8 cellular contexts compared by ENCODE assay signal in the genomic region with DNA sequence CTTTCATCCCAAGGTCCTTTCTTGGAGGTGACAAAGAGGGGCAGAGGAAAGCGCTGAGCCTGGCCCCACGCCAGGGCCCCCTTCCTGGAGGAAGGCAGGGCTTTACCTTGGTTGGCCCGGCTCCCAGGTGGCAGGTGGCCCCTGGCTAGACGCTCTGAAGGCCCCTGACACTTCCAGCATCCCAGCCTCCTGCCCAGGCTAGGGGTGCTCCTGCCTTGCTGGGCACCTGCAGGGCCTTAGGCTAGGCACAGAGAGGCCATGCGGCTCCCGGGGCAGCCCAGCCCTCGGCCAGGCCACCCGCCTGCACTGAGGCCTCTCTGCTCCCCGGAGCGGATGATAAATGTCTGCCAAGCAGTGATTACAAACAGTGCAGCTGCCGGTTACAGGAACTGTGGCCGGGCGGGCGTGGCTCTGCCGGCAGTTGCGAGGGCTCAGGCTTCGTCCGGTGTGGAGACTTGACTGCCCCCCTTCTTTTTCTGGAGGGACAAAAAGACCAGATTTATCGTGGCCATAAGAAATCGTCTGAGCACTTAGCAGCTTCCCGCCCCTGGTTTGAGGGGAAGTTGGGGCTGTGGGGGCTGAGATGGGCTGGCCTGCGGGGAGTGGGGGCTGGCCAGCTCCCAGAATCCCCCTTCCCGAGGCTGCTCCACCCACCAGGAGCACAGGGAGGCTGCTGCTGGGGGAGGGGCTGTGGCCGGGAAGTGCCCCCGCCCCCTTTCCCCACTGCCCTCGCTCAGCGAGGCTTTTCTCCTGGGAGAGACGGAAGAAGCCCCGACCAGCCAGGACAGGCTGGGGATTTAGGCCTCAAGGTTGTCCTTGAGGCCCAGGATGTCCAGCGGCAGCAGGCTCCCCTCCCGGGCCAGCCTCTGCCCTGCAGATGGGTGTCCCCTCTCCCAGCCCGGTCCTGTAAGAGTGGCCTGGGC. TPM values are rescaled to one million over a fixed set of nuclear protein-coding genes. Genes with fewer than 3 reads are reported as not detected.
DNase-seq lines count a peak whose midpoint lies in the region; ATAC-seq and TF ChIP-seq lines count a peak whose summit lies in the region.

No MANE protein-coding gene starts in this region.

- CTCF ChIA-PET in CD8-positive, alpha-beta memory T cell (lab: Charles Lee): no interaction called here

- no peaks in the 10 kb centered on the region for H3K36me3 ChIP-seq in CD8-positive, alpha-beta memory T cell (ENCODE audit: insufficient read depth, low read length)
- no peaks in the 10 kb centered on the region for H3K36me3 ChIP-seq in HUES64 (ENCODE audit: insufficient read depth, low read length)
- H3K36me3 ChIP-seq in SJSA1: no peaks in the 10 kb centered on the region
- no peaks in the 10 kb centered on the region for H3K36me3 ChIP-seq in hepatocyte (replicated peaks; ENCODE audit: insufficient read depth, low read depth)
- no peaks in the 10 kb centered on the region for H3K36me3 ChIP-seq in rectal smooth muscle tissue (ENCODE audit: control insufficient read depth, insufficient read depth, low read length)

- H3K4me1 Mint-ChIP-seq in CD8-positive, alpha-beta memory T cell: peaks cover 0 to 25% (median 3%) of the 10 kb centered on the region in 3 donors

- ATAC-seq in GM18520 (IDR thresholded peaks at IDR 0.05; ENCODE audit: unreplicated experiment) (no peak), GM21526 (IDR thresholded peaks at IDR 0.05; ENCODE audit: low FRiP score, unreplicated experiment) (no peak)

- TF ChIP-seq CTCF in astrocyte of the spinal cord (IDR thresholded peaks at IDR 0.05; ENCODE audit: low read depth, low read length) (no peak), hepatocyte (IDR thresholded peaks at IDR 0.05; ENCODE audit: poor library complexity) (no peak)

- peak overlapping the region in 2 of 8 donors; percentile 36 to 43 for H3K27ac Mint-ChIP-seq in CD8-positive, alpha-beta memory T cell

- H4K20me1 ChIP-seq in hepatocyte (ENCODE audit: insufficient read depth, poor library complexity, severe bottlenecking): no peaks in the 10 kb centered on the region

- in situ Hi-C loops in astrocyte of the spinal cord (cut with HindIII; ENCODE audit: low sequenced_read_pairs): no loop called here

- no peaks in the 10 kb centered on the region for H3K9me3 Mint-ChIP-seq in CD8-positive, alpha-beta memory T cell

- no peak overlapping the region for H3K27ac ChIP-seq in CD8-positive, alpha-beta memory T cell (ENCODE audit: low read depth, low read length)
- H3K27ac ChIP-seq in HUES64 (ENCODE audit: low read depth, low read length) (peak overlapping the region; percentile 44), SJSA1 (peak overlapping the region; percentile 71), hepatocyte (peak overlapping the region; percentile 98), rectal smooth muscle tissue (ENCODE audit: low read depth, low read length) (peak overlapping the region; percentile 88)

- WGBS in HUES64: 11% methylated on average over 31 of the region's 32 CpGs
- WGBS in hepatocyte (ENCODE audit: low lambda C conversion rate, missing lambda C conversion rate): 7% methylated on average over 26 of the region's 32 CpGs

- no peaks in the 10 kb centered on the region for H3K27me3 Mint-ChIP-seq in CD8-positive, alpha-beta memory T cell

- H3K79me2 ChIP-seq in hepatocyte: no peaks in the 10 kb centered on the region

- no peaks in the 10 kb centered on the region for H3K9me2 ChIP-seq in hepatocyte (replicated peaks; ENCODE audit: insufficient read depth)

- H2AFZ ChIP-seq in hepatocyte: peak overlapping the region; percentile 56

- H3K4me1 ChIP-seq in CD8-positive, alpha-beta memory T cell (ENCODE audit: insufficient read depth, low read length): peaks cover 27% of the 10 kb centered on the region
- peaks cover 27% of the 10 kb centered on the region for H3K4me1 ChIP-seq in HUES64 (ENCODE audit: insufficient read depth, low read length)
- peaks cover 15% of the 10 kb centered on the region for H3K4me1 ChIP-seq in SJSA1 (replicated peaks)
- peaks cover 24% of the 10 kb centered on the region for H3K4me1 ChIP-seq in hepatocyte (ENCODE audit: insufficient read depth)
- H3K4me1 ChIP-seq in rectal smooth muscle tissue (ENCODE audit: control insufficient read depth, insufficient read depth, low read length): peaks cover 16% of the 10 kb centered on the region

- peak overlapping the region in 5 of 7 donors; percentile 19 to 63 (median 35) for H3K4me3 Mint-ChIP-seq in CD8-positive, alpha-beta memory T cell

- H3K4me3 ChIP-seq in CD8-positive, alpha-beta memory T cell (ENCODE audit: low read length): peak overlapping the region; percentile 8
- H3K4me3 ChIP-seq in HUES64 (ENCODE audit: low read length) (peak overlapping the region; percentile 43), SJSA1 (peak overlapping the region; percentile 22), astrocyte of the spinal cord (ENCODE audit: low read depth, low read length) (no peak overlapping the region), hepatocyte (no peak overlapping the region), rectal smooth muscle tissue (ENCODE audit: low read length) (peak overlapping the region; percentile 55)

- H3K27me3 ChIP-seq in CD8-positive, alpha-beta memory T cell (ENCODE audit: insufficient read depth, low read length, poor library complexity, severe bottlenecking): no peaks in the 10 kb centered on the region
- H3K27me3 ChIP-seq in HUES64 (ENCODE audit: insufficient read depth, low read length): no peaks in the 10 kb centered on the region
- H3K27me3 ChIP-seq in SJSA1 (replicated peaks): no peaks in the 10 kb centered on the region
- H3K27me3 ChIP-seq in hepatocyte: no peaks in the 10 kb centered on the region
- peaks cover 2% of the 10 kb centered on the region for H3K27me3 ChIP-seq in rectal smooth muscle tissue (ENCODE audit: control insufficient read depth, insufficient read depth, low read length)

- H3K9ac ChIP-seq in HUES64 (ENCODE audit: low read depth, low read length): peak overlapping the region; percentile 37
- peak overlapping the region; percentile 62 for H3K9ac ChIP-seq in rectal smooth muscle tissue (ENCODE audit: low read length)

- peak overlapping the region; percentile 75 for H3K4me2 ChIP-seq in hepatocyte

- DNase-seq in CD8-positive, alpha-beta memory T cell: peak in 2 of 5 donors; percentile 24 to 57
- DNase-seq in SJSA1 (ENCODE audit: low read depth in 1 of 2, low spot score in 2 of 2) (peak; percentile 79 to 81), astrocyte of the spinal cord (ENCODE audit: low read depth, low spot score) (peak; percentile 91), hepatocyte (ENCODE audit: low spot score) (peak; percentile 93)

- no peaks in the 10 kb centered on the region for H3K36me3 Mint-ChIP-seq in CD8-positive, alpha-beta memory T cell

- POLR2A ChIA-PET in CD8-positive, alpha-beta memory T cell (lab: Charles Lee): interaction anchor here (0.5 kb wide), 1 partner anchor 14 kb away, joined by 3 read pairs; no protein-coding TSS in a partner anchor

- no peaks in the 10 kb centered on the region for H3K9me3 ChIP-seq in CD8-positive, alpha-beta memory T cell (ENCODE audit: low read length)
- H3K9me3 ChIP-seq in HUES64 (ENCODE audit: insufficient read depth, low read depth, low read length) (no peaks in the 10 kb centered on the region), SJSA1 (replicated peaks) (no peaks in the 10 kb centered on the region), hepatocyte (ENCODE audit: low read depth) (no peaks in the 10 kb centered on the region)

RNA-seq across cellular contexts. Expression of a gene that starts 31.6 kb away (rescaled TPM):
- total RNA-seq in CD8-positive, alpha-beta memory T cell: 10 to 100 TPM; 36.3 to 38.1 TPM
- polyA plus RNA-seq in CD8-positive, alpha-beta memory T cell: 27.1 TPM
- polyA plus RNA-seq in HUES64 (2013, experiment 1 of 2): 46.2 TPM
- polyA plus RNA-seq in HUES64 (2013, experiment 2 of 2): 40.4 TPM
- 51.6 and 59.6 TPM in 2 replicates for total RNA-seq in SJSA1 (2014; rRNA removed; shearing (Covaris generic))
- total RNA-seq in hepatocyte: 33.6 and 36.4 TPM in 2 replicates
- polyA plus RNA-seq in hepatocyte: 35.2 and 42.5 TPM in 2 replicates

Comparison
In these comparisons a context has a peak if more than half of its experiments do, and no peak if none do; other contexts are left out.
1. H3K4me3 ChIP-seq: peak in CD8-positive, alpha-beta memory T cell (single experiment), HUES64 (single experiment), SJSA1 (single experiment) and rectal smooth muscle tissue (single experiment); none in astrocyte of the spinal cord (single experiment) and hepatocyte (single experiment).